Comparison of ENCODE assay signal across 13 cellular contexts in genomic region chr6:44225579-44226325, GRCh38. TPM values are rescaled to one million over a fixed set of nuclear protein-coding genes. Genes with fewer than 3 reads are reported as not detected.
A peak's percentile ranks its signal among the peaks of the same experiment; 100 is the strongest.
DNase-seq lines count a peak whose midpoint lies in the region; ATAC-seq, FAIRE-seq and TF ChIP-seq lines count a peak whose summit lies in the region.
"Had no signal": no experiment of that assay in that cellular context is flagged by ENCODE, and none has a peak within 500 bp of the region (broad histone marks: within the 10 kb centered on the region; RNA-seq: fewer than 3 reads in every experiment).

No MANE protein-coding gene starts in this region.

- FAIRE-seq in urothelium cell line (lab: Jason Lieb, UNC), result no peak

- DNase-seq in SK-N-SH, result no peak
- no peak for DNase-seq in Panc1 (ENCODE audit: low read depth, low spot score)
- DNase-seq in erythroblast (lab: John Stamatoyannopoulos, UW), result peak; percentile 91 to 97
- no peak for DNase-seq in stimulated activated effector memory CD8-positive, alpha-beta T cell treated with anti-CD3 and anti-CD28 coated beads, Interleukin-12 subunit alpha, Interleukin-12 subunit beta, amount 100 ng/mL, for 72 hours (ENCODE audit: low spot score in 2 of 2)
- no peak for DNase-seq in urothelium cell line (ENCODE audit: low spot score)
- no peak for DNase-seq in G401 (ENCODE audit: low spot score)
- DNase-seq in DMS153 (lab: John Stamatoyannopoulos, UW), result no peak
- DNase-seq: ACHN; activated CD4-positive, alpha-beta T cell treated with anti-CD3 and anti-CD28 coated beads for 48 hours; cortex of kidney; NCI-H510A treated with DMSO at 0.1 percent for 48 hours had no signal

- no peak overlapping the region for H2AFZ ChIP-seq in SK-N-SH (ENCODE audit: low read depth)

- WGBS in SK-N-SH (ENCODE audit: low lambda C conversion rate), result 79% methylated on average over 6 of the region's 8 CpGs

- H4K20me1 ChIP-seq in SK-N-SH (ENCODE audit: insufficient read depth), result peaks cover 5% of the 10 kb centered on the region; the same call in 1 of the 2 replicates

- ATAC-seq in SK-N-SH treated with all-trans-retinoic acid at 6 μM for 48 hours, result no peak
- no peak for ATAC-seq in Panc1
- no peak for ATAC-seq in stimulated activated effector memory CD8-positive, alpha-beta T cell treated with anti-CD3 and anti-CD28 coated beads, Interleukin-12 subunit alpha, Interleukin-12 subunit beta, amount 100 ng/mL, for 72 hours

- no peak for TF ChIP-seq CTCF in SK-N-SH (IDR thresholded peaks at IDR 0.05)
- TF ChIP-seq CTCF in Panc1 (IDR thresholded peaks at IDR 0.05), result no peak

- TF ChIP-seq POLR2A in erythroblast (IDR thresholded peaks at IDR 0.05; ENCODE audit: low read length), result peak; percentile 75

- H3K27me3 ChIP-seq in SK-N-SH (ENCODE audit: insufficient read depth) (no peaks in the 10 kb centered on the region), Panc1 (ENCODE audit: control insufficient read depth, insufficient read depth, low read length) (no peaks in the 10 kb centered on the region)

- peaks cover 17% of the 10 kb centered on the region for H3K36me3 Mint-ChIP-seq in stimulated activated effector memory CD8-positive, alpha-beta T cell treated with anti-CD3 and anti-CD28 coated beads, Interleukin-12 subunit alpha, Interleukin-12 subunit beta, amount 100 ng/mL, for 72 hours

- intact Hi-C loops in Panc1 (cut with micrococcal nuclease; ENCODE audit: unreplicated experiment), result no loop called here

- peak overlapping the region; percentile 92 for H3K4me3 Mint-ChIP-seq in stimulated activated effector memory CD8-positive, alpha-beta T cell treated with anti-CD3 and anti-CD28 coated beads, Interleukin-12 subunit alpha, Interleukin-12 subunit beta, amount 100 ng/mL, for 72 hours

- peak overlapping the region in 1 of 2 experiments; percentile 69; a peak in 1 of 4 replicates for H3K27ac ChIP-seq in SK-N-SH (ENCODE audit: low read depth in 2 of 2, low read length in 1 of 2)
- peak overlapping the region; percentile 51 for H3K27ac ChIP-seq in Panc1 (ENCODE audit: low read length)

- no peak overlapping the region for H3K4me2 ChIP-seq in SK-N-SH

- H3K27ac Mint-ChIP-seq in stimulated activated effector memory CD8-positive, alpha-beta T cell treated with anti-CD3 and anti-CD28 coated beads, Interleukin-12 subunit alpha, Interleukin-12 subunit beta, amount 100 ng/mL, for 72 hours, result no peak overlapping the region

- TF ChIP-seq EP300 in SK-N-SH (IDR thresholded peaks at IDR 0.05; ENCODE audit: borderline replicate concordance in 1 of 2, low read depth in 1 of 2, low read length in 1 of 2), result no peak

- peaks cover 14 to 86% of the 10 kb centered on the region in 2 experiments for H3K4me1 ChIP-seq in SK-N-SH (ENCODE audit: control insufficient read depth in 1 of 2, insufficient read depth in 2 of 2, low read depth in 1 of 2, low read length in 1 of 2)
- H3K4me1 ChIP-seq in Panc1 (ENCODE audit: control insufficient read depth, insufficient read depth, low read length), result peaks cover 63% of the 10 kb centered on the region

- POLR2A ChIA-PET in SK-N-SH (lab: Yijun Ruan, JAX) (interaction anchor here (0.7 to 4.7 kb wide), 4 partner anchors 9 to 42 kb away, joined by 3 to 49 read pairs (median 14); partner anchors contain the start of gene HSP90AB1), Panc1 (lab: Charles Lee) (no interaction called here)

- peaks cover 32% of the 10 kb centered on the region for H3K4me1 Mint-ChIP-seq in stimulated activated effector memory CD8-positive, alpha-beta T cell treated with anti-CD3 and anti-CD28 coated beads, Interleukin-12 subunit alpha, Interleukin-12 subunit beta, amount 100 ng/mL, for 72 hours

- peaks cover 7% of the 10 kb centered on the region; the same call in 1 of the 2 replicates for H3K79me2 ChIP-seq in SK-N-SH (ENCODE audit: insufficient read depth)

- no peaks in the 10 kb centered on the region for H3K9me2 ChIP-seq in SK-N-SH

- H3K9me3 Mint-ChIP-seq in stimulated activated effector memory CD8-positive, alpha-beta T cell treated with anti-CD3 and anti-CD28 coated beads, Interleukin-12 subunit alpha, Interleukin-12 subunit beta, amount 100 ng/mL, for 72 hours, result no peaks in the 10 kb centered on the region

- no peak overlapping the region; a peak in 1 of 4 replicates for H3K4me3 ChIP-seq in SK-N-SH (ENCODE audit: low read depth in 2 of 2, low read length in 1 of 2)
- H3K4me3 ChIP-seq in Panc1 (ENCODE audit: low read depth in 2 of 2, low read length in 2 of 2), result peak overlapping the region; percentile 55 to 83; a peak in 3 of 4 replicates

- in situ Hi-C loops in Panc1 (cut with HindIII; ENCODE audit: low pct_unique_long_range_greater_than_20kb, low sequenced_read_pairs) (no loop called here), G401 (cut with HindIII; ENCODE audit: low sequenced_read_pairs) (no loop called here)

- CTCF ChIA-PET in SK-N-SH (lab: Yijun Ruan, JAX), result interaction anchor here (1.0 to 13.7 kb wide), 5 partner anchors 9 to 131 kb away, joined by 3 to 224 read pairs (median 25); partner anchors contain the start of gene HSP90AB1
- CTCF ChIA-PET in Panc1 (lab: Charles Lee), result interaction anchor here (1.4 kb wide), 1 partner anchor 12 kb away, joined by 3 read pairs; no protein-coding TSS in a partner anchor

- H3K36me3 ChIP-seq in SK-N-SH (replicated peaks in 1 of 2; ENCODE audit: control insufficient read depth in 1 of 2, insufficient read depth in 2 of 2, low read length in 1 of 2) (no peaks in the 10 kb centered on the region), Panc1 (ENCODE audit: control insufficient read depth, insufficient read depth, low read length) (peaks cover 5% of the 10 kb centered on the region)

- BruUV-seq in Panc1 (replicated peaks; lab: Mats Ljungman, UMichigan), result TSS peak; percentile 70

- H3F3A ChIP-seq in SK-N-SH (replicated peaks; ENCODE audit: insufficient read depth), result peaks cover 3% of the 10 kb centered on the region

- no peak for TF ChIP-seq RAD21 in SK-N-SH (IDR thresholded peaks at IDR 0.05; ENCODE audit: low read length)

- H3K9ac ChIP-seq in SK-N-SH, result no peak overlapping the region

- H3K9me3 ChIP-seq in SK-N-SH (no peaks in the 10 kb centered on the region), Panc1 (ENCODE audit: control insufficient read depth, insufficient read depth, low read depth, low read length) (no peaks in the 10 kb centered on the region)

TF ChIP-seq in SK-N-SH, 30 proteins besides CTCF, POLR2A, EP300 and RAD21:
- no peak for TF ChIP-seq GABPA (IDR thresholded peaks at IDR 0.05; ENCODE audit: low read depth)
- 0 out of 2 replicates have a peak, but pooled peaks have one; percentile 16 for TF ChIP-seq GATA2 (CRISPR knock-in tag; IDR thresholded peaks at IDR 0.05)

TF ChIP-seq in SK-N-SH treated with all-trans-retinoic acid at 6 μM for 48 hours, 23 proteins besides CTCF, POLR2A, EP300 and RAD21 (continues in another document):
- no peak for TF ChIP-seq ZNF565 (CRISPR knock-in tag; conservative IDR thresholded peaks at IDR 0.05; ENCODE audit: low read depth)
- TF ChIP-seq ZNF70 (CRISPR knock-in tag; IDR thresholded peaks at IDR 0.05), result no peak
- TF ChIP-seq TOX (CRISPR knock-in tag; IDR thresholded peaks at IDR 0.05; ENCODE audit: borderline replicate concordance), result no peak
- TF ChIP-seq ZFP3 (CRISPR knock-in tag; IDR thresholded peaks at IDR 0.05), result no peak
- no peak for TF ChIP-seq ESRRG (CRISPR knock-in tag; IDR thresholded peaks at IDR 0.05)
- no peak for TF ChIP-seq GLIS3 (CRISPR knock-in tag; IDR thresholded peaks at IDR 0.05)
- no peak for TF ChIP-seq POU6F1 (CRISPR knock-in tag; IDR thresholded peaks at IDR 0.05; ENCODE audit: borderline replicate concordance, low read depth)

RNA-seq across cellular contexts. Expression of gene SLC29A1, which starts 2.4 kb away (rescaled TPM):
- polyA plus RNA-seq in SK-N-SH (2012; rRNA removed), result 44.5 and 49.7 TPM in 2 replicates
- 23.7 and 34.3 TPM in 2 replicates for polyA plus RNA-seq in SK-N-SH (2012; cell fraction: cytosol; rRNA removed)
- polyA plus RNA-seq in SK-N-SH (2012; cell fraction: nucleus; rRNA removed), result 72.9 and 74.9 TPM in 2 replicates
- 263 TPM for total RNA-seq in Panc1 (2021; ENCODE audit: unreplicated experiment)
- 313 TPM for polyA plus RNA-seq in Panc1 (2012; ENCODE audit: insufficient read length)
- 40.1 and 46.1 TPM in 2 replicates for total RNA-seq in G401 (2014; rRNA removed; shearing (Covaris generic))

RNA-seq across cellular contexts. Expression of gene MYMX, which starts 9.0 kb away (rescaled TPM):
- polyA plus RNA-seq in SK-N-SH (2012; rRNA removed), result 0.13 TPM in 1 of 2 replicates, not detected in the other
- not detected in 2 replicates for polyA plus RNA-seq in SK-N-SH (2012; cell fraction: cytosol; rRNA removed)
- polyA plus RNA-seq in SK-N-SH (2012; cell fraction: nucleus; rRNA removed), result not detected in 2 replicates
- total RNA-seq in Panc1 (2021; ENCODE audit: unreplicated experiment), result 1.8 TPM
- polyA plus RNA-seq in Panc1 (2012; ENCODE audit: insufficient read length), result 1.9 TPM
- total RNA-seq in G401 (2014; rRNA removed; shearing (Covaris generic)), result 0.43 and 8.3 TPM in 2 replicates
- total RNA-seq: kidney epithelial cell had no signal

RNA-seq across cellular contexts. Expression of gene HSP90AB1, which starts 21.1 kb away (rescaled TPM):
- 843 and 1,069 TPM in 2 replicates for polyA plus RNA-seq in SK-N-SH (2012; rRNA removed)
- polyA plus RNA-seq in SK-N-SH (2012; cell fraction: cytosol; rRNA removed), result 915 and 1,057 TPM in 2 replicates
- 744 and 797 TPM in 2 replicates for polyA plus RNA-seq in SK-N-SH (2012; cell fraction: nucleus; rRNA removed)
- 1,253 TPM for total RNA-seq in Panc1 (2021; ENCODE audit: unreplicated experiment)
- 799 TPM for polyA plus RNA-seq in Panc1 (2012; ENCODE audit: insufficient read length)
- 1,050 and 1,370 TPM in 2 replicates for total RNA-seq in G401 (2014; rRNA removed; shearing (Covaris generic))

RNA-seq across cellular contexts. Expression of gene SLC35B2, which starts 31.6 kb away (rescaled TPM):
- polyA plus RNA-seq in SK-N-SH (2012; rRNA removed), result 125 and 163 TPM in 2 replicates
- 69.7 and 109 TPM in 2 replicates for polyA plus RNA-seq in SK-N-SH (2012; cell fraction: cytosol; rRNA removed)
- polyA plus RNA-seq in SK-N-SH (2012; cell fraction: nucleus; rRNA removed), result 108 and 123 TPM in 2 replicates
- 105 TPM for total RNA-seq in Panc1 (2021; ENCODE audit: unreplicated experiment)
- polyA plus RNA-seq in Panc1 (2012; ENCODE audit: insufficient read length), result 114 TPM
- 73.4 and 80.4 TPM in 2 replicates for total RNA-seq in G401 (2014; rRNA removed; shearing (Covaris generic))

RNA-seq across cellular contexts. Expression of gene NFKBIE, which starts 39.6 kb away (rescaled TPM):
- polyA plus RNA-seq in SK-N-SH (2012; rRNA removed), result 5.8 and 6.4 TPM in 2 replicates
- 4.0 and 4.4 TPM in 2 replicates for polyA plus RNA-seq in SK-N-SH (2012; cell fraction: cytosol; rRNA removed)
- 7.8 and 12.0 TPM in 2 replicates for polyA plus RNA-seq in SK-N-SH (2012; cell fraction: nucleus; rRNA removed)
- total RNA-seq in Panc1 (2021; ENCODE audit: unreplicated experiment), result 24.9 TPM
- polyA plus RNA-seq in Panc1 (2012; ENCODE audit: insufficient read length), result 35.8 TPM
- total RNA-seq in G401 (2014; rRNA removed; shearing (Covaris generic)), result 27.7 and 58.6 TPM in 2 replicates

Comparison
In these comparisons a context has a peak if more than half of its experiments do, and no peak if none do; other contexts are left out.
1. DNase-seq: peak in erythroblast (2 of 2); none in SK-N-SH (single experiment), Panc1 (single experiment), stimulated activated effector memory CD8-positive, alpha-beta T cell treated with anti-CD3 and anti-CD28 coated beads, Interleukin-12 subunit alpha, Interleukin-12 subunit beta, amount 100 ng/mL, for 72 hours (0 of 2), urothelium cell line (single experiment), G401 (single experiment) and DMS153 (single experiment).
2. H3K4me3 ChIP-seq: peak in Panc1 (2 of 2); none in SK-N-SH (0 of 2).